9 cellular contexts compared by ENCODE assay signal in the genomic region with DNA sequence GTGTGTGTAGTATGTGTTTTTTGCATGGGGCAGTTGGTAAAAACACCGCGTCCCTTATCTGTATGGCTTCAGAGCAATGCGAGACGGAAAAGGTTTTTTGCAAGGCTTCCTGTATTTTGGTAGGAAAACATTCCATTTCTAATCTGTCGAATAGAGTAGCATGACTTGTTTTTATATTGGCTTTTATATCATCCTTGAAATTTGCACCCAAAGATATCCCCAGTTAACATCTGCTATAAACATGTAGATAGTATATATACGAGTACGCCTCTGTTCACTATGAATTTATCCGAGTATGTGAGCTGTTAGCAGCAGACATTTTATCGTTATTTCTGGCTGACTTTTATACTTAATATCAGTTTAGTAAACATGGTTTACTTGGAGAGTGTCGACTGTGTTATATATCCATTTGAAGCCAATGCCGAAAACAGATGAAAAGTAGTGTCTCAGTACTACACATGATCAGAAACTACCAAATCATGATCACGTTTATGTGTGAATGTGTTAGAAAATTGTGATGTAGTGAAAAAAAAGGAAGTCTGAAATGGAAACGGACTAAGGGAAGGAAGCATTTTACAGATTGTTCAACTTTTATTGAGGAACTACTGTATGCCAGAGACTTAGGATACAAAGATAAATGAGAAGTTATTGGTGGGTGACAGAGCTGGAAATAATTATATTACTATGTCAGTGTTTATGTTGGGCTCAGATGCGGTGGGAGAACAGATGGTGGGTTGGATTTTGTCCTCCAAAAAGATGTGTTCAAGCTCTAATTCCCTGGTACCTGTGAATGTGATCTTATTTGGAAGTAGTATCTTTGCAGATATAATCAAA. TPM values are rescaled to one million over a fixed set of nuclear protein-coding genes. Genes with fewer than 3 reads are reported as not detected.
A peak's percentile ranks its signal among the peaks of the same experiment; 100 is the strongest.
DNase-seq lines count a peak whose midpoint lies in the region; ATAC-seq, FAIRE-seq and TF ChIP-seq lines count a peak whose summit lies in the region.
"Had no signal": no experiment of that assay in that cellular context is flagged by ENCODE, and none has a peak within 500 bp of the region (broad histone marks: within the 10 kb centered on the region; RNA-seq: fewer than 3 reads in every experiment).

No MANE protein-coding gene starts in this region.

- H3K79me2 ChIP-seq in H1 (ENCODE audit: control insufficient read depth in 1 of 2, insufficient read depth in 2 of 2, low read length in 2 of 2), result peaks cover 0 to 35% of the 10 kb centered on the region in 2 experiments; a peak in 3 of 4 replicates

- no peaks in the 10 kb centered on the region for H4K20me1 ChIP-seq in H1 (replicated peaks in 1 of 2; ENCODE audit: control insufficient read depth in 1 of 2, insufficient read depth in 2 of 2, low read length in 2 of 2)

- H3K36me3 ChIP-seq in H1 (ENCODE audit: control insufficient read depth in 2 of 4, insufficient read depth in 4 of 4, low read length in 3 of 4) (peaks cover 0 to 4% (median 2%) of the 10 kb centered on the region in 4 experiments; a peak in 4 of 8 replicates), pancreas (peaks cover 4 to 15% (median 11%) of the 10 kb centered on the region in 3 donors)

- no peak overlapping the region for H3K14ac ChIP-seq in H1 (ENCODE audit: insufficient read length)

- H2BK20ac ChIP-seq in H1 (ENCODE audit: low read length), result no peak overlapping the region

- TF ChIP-seq POLR2A in H1 (IDR thresholded peaks at IDR 0.05; ENCODE audit: control extremely low read depth in 1 of 2, low read depth in 2 of 2, low read length in 2 of 2), result no peak

- CTCF ChIA-PET in H1 (lab: Charles Lee; ENCODE audit: partially characterized antibody), result interaction anchor here (0.6 to 1.5 kb wide), 6 partner anchors 9 to 266 kb away, joined by 3 to 4 read pairs (median 4); no protein-coding TSS in a partner anchor

- peaks cover 23% of the 10 kb centered on the region for H3K36me3 Mint-ChIP-seq in activated T-helper 2 cell treated with anti-CD3 and anti-CD28 coated beads, Interferon-gamma antibody, Interleukin-2, Interleukin-4, amounts not matched to agents 10 μg/mL and 5 μg/mL and 100 μg/mL, durations not matched to agents 14 hours and 24 hours and 36 hours (ENCODE audit: low read depth)

- H3K4ac ChIP-seq in H1 (replicated peaks; ENCODE audit: insufficient read length, low read depth, low read length), result no peak overlapping the region

- no peak overlapping the region for H2BK120ac ChIP-seq in H1 (replicated peaks; ENCODE audit: low read depth, low read length)

- peaks cover 6% of the 10 kb centered on the region for H3K23me2 ChIP-seq in H1 (ENCODE audit: low read depth, low read length)

- intact Hi-C loops in pancreas (cut with DNase I), result no loop called here
- intact Hi-C loops in activated T-helper 2 cell treated with anti-CD3 and anti-CD28 coated beads, Interferon-gamma antibody, Interleukin-2, Interleukin-4, amounts not matched to agents 10 μg/mL and 5 μg/mL and 100 μg/mL, durations not matched to agents 14 hours and 24 hours and 36 hours (cut with micrococcal nuclease), result loop anchor here (2.0 to 5.0 kb wide), 5 partner anchors 169 to 1511 kb away; partner anchors contain the start of gene JAK1

- H3K23ac ChIP-seq in H1 (ENCODE audit: insufficient read length), result no peak overlapping the region

- peaks cover 19% of the 10 kb centered on the region for H3K4me1 Mint-ChIP-seq in activated T-helper 2 cell treated with anti-CD3 and anti-CD28 coated beads, Interferon-gamma antibody, Interleukin-2, Interleukin-4, amounts not matched to agents 10 μg/mL and 5 μg/mL and 100 μg/mL, durations not matched to agents 14 hours and 24 hours and 36 hours (ENCODE audit: low read depth)

- no peak overlapping the region for H3K56ac ChIP-seq in H1 (replicated peaks; ENCODE audit: insufficient read length, low read depth, low read length)

- TF ChIP-seq RAD21 in H1 (IDR thresholded peaks at IDR 0.05 in 1 of 2, conservative IDR thresholded peaks at IDR 0.05 in 1 of 2; ENCODE audit: low read depth in 2 of 2, low read length in 2 of 2), result no peak

- no peak overlapping the region for H2BK12ac ChIP-seq in H1 (ENCODE audit: low read depth, low read length)

- peak overlapping the region; percentile 74 to 81 for H3K4me2 ChIP-seq in H1 (ENCODE audit: insufficient read depth in 1 of 2, low read depth in 2 of 2, low read length in 2 of 2)

- H3K4me3 ChIP-seq in H1 (ENCODE audit: extremely low read depth in 1 of 4, insufficient read depth in 2 of 4, low read depth in 3 of 4, low read length in 4 of 4) (peak overlapping the region; percentile 67 to 94 (median 87)), pancreas (peak overlapping the region; percentile 73 to 92 (median 87))

- ATAC-seq in pancreas (peak in 2 of 4 donors; percentile 0), GM21576 (IDR thresholded peaks at IDR 0.05; ENCODE audit: unreplicated experiment) (no peak)

- H3K4me1 ChIP-seq in H1 (replicated peaks in 1 of 4; ENCODE audit: control insufficient read depth in 3 of 4, insufficient read depth in 4 of 4, low read length in 3 of 4) (peaks cover 0 to 25% (median 14%) of the 10 kb centered on the region in 4 experiments; a peak in 5 of 7 replicates), pancreas (peaks cover 7 to 24% (median 19%) of the 10 kb centered on the region in 3 donors)

- H4K8ac ChIP-seq in H1 (ENCODE audit: extremely low read depth, insufficient read depth, low read length), result no peak overlapping the region

- DNase-seq in EH (ENCODE audit: low read depth) (peak; percentile 17), NCI-H82 treated with DMSO at 0.1 percent for 48 hours (lab: John Stamatoyannopoulos, UW; ENCODE audit: unreplicated experiment) (peak; percentile 89), H1 (ENCODE audit: low read depth in 1 of 2, low spot score in 2 of 2) (no peak), pancreas (no peak), DMS114 treated with DMSO at 0.1 percent for 48 hours (lab: John Stamatoyannopoulos, UW; ENCODE audit: unreplicated experiment) (no peak), GM10266 (ENCODE audit: extremely low spot score) (no peak)
- DNase-seq in activated T-helper 2 cell treated with anti-CD3 and anti-CD28 coated beads, Interferon-gamma antibody, Interleukin-2, Interleukin-4, amounts not matched to agents 10 μg/mL and 5 μg/mL and 100 μg/mL, durations not matched to agents 14 hours and 24 hours and 36 hours (ENCODE audit: low spot score), result no peak
- DNase-seq: amniotic stem cell had no signal

- no peak overlapping the region; the same call in 1 of the 2 replicates for H2AFZ ChIP-seq in H1 (ENCODE audit: low read length)

- no peak for FAIRE-seq in H1 (lab: Jason Lieb, UNC)
- no peak for FAIRE-seq in pancreas (lab: Jason Lieb, UNC)

- 41 to 100% methylated on average over 1 to 14 of the region's 14 CpGs for WGBS in H1 (ENCODE audit: extremely low coverage in 1 of 2, insufficient coverage in 1 of 2, insufficient read length in 1 of 2, insufficient replicate concordance in 2 of 2, low coverage in 1 of 2, low lambda C conversion rate in 2 of 2, missing lambda C conversion rate in 1 of 2), 2 experiments
- 3% methylated on average over 14 of the region's 14 CpGs for WGBS in pancreas, 2 donors

- H3K27me3 ChIP-seq in H1 (replicated peaks in 1 of 4; ENCODE audit: control insufficient read depth in 3 of 4, extremely low read depth in 1 of 4, insufficient read depth in 3 of 4, low read length in 3 of 4) (no peaks in the 10 kb centered on the region), pancreas (no peaks in the 10 kb centered on the region)

- H2BK15ac ChIP-seq in H1 (ENCODE audit: low read length), result no peak overlapping the region

- peaks cover 10% of the 10 kb centered on the region for H3K27me3 Mint-ChIP-seq in activated T-helper 2 cell treated with anti-CD3 and anti-CD28 coated beads, Interferon-gamma antibody, Interleukin-2, Interleukin-4, amounts not matched to agents 10 μg/mL and 5 μg/mL and 100 μg/mL, durations not matched to agents 14 hours and 24 hours and 36 hours (ENCODE audit: low read depth)

- no peak for TF ChIP-seq EP300 in H1 (IDR thresholded peaks at IDR 0.05; ENCODE audit: borderline replicate concordance in 1 of 2, low read depth in 2 of 2, low read length in 2 of 2)

- no peak overlapping the region for H3K18ac ChIP-seq in H1 (ENCODE audit: extremely low read depth, low read length)

- no peak for TF ChIP-seq CTCF in H1 (IDR thresholded peaks at IDR 0.05; ENCODE audit: control extremely low read depth in 1 of 3, insufficient read depth in 1 of 3, low read depth in 1 of 3, low read length in 3 of 3)
- TF ChIP-seq CTCF in pancreas (IDR thresholded peaks at IDR 0.05), result no peak
- TF ChIP-seq CTCF in GM10266 (IDR thresholded peaks at IDR 0.05; ENCODE audit: control insufficient read depth, insufficient read depth, low read depth, missing control alignments), result no peak

- no peak overlapping the region for H3K27ac Mint-ChIP-seq in activated T-helper 2 cell treated with anti-CD3 and anti-CD28 coated beads, Interferon-gamma antibody, Interleukin-2, Interleukin-4, amounts not matched to agents 10 μg/mL and 5 μg/mL and 100 μg/mL, durations not matched to agents 14 hours and 24 hours and 36 hours

- H3K9me3 Mint-ChIP-seq in activated T-helper 2 cell treated with anti-CD3 and anti-CD28 coated beads, Interferon-gamma antibody, Interleukin-2, Interleukin-4, amounts not matched to agents 10 μg/mL and 5 μg/mL and 100 μg/mL, durations not matched to agents 14 hours and 24 hours and 36 hours, result no peaks in the 10 kb centered on the region

- no peak overlapping the region for H4K91ac ChIP-seq in H1 (replicated peaks; ENCODE audit: insufficient read length, low read length)

- H3K4me3 Mint-ChIP-seq in activated T-helper 2 cell treated with anti-CD3 and anti-CD28 coated beads, Interferon-gamma antibody, Interleukin-2, Interleukin-4, amounts not matched to agents 10 μg/mL and 5 μg/mL and 100 μg/mL, durations not matched to agents 14 hours and 24 hours and 36 hours (ENCODE audit: low read depth), result no peak overlapping the region

- peaks cover 9% of the 10 kb centered on the region for H3K79me1 ChIP-seq in H1 (ENCODE audit: low read depth, low read length)

- H3K9ac ChIP-seq in H1 (replicated peaks in 1 of 4; ENCODE audit: extremely low read depth in 1 of 4, low read depth in 3 of 4, low read length in 3 of 4), result peak overlapping the region; percentile 81 to 97 (median 94)

- H3K27ac ChIP-seq in H1 (ENCODE audit: low read depth, low read length) (peak overlapping the region; percentile 89), pancreas (peak overlapping the region; percentile 95 to 99 (median 98))

- no peak overlapping the region for H2BK5ac ChIP-seq in H1 (ENCODE audit: low read depth, low read length)

- POLR2A ChIA-PET in H1 (lab: Charles Lee; ENCODE audit: partially characterized antibody), result interaction anchor here (1.2 kb wide), 2 partner anchors 13 to 16 kb away, joined by 3 read pairs; no protein-coding TSS in a partner anchor

- H3K9me3 ChIP-seq in H1 (ENCODE audit: insufficient read depth in 2 of 2, low read depth in 1 of 2, low read length in 1 of 2) (no peaks in the 10 kb centered on the region), pancreas (no peaks in the 10 kb centered on the region)

- H4K5ac ChIP-seq in H1 (ENCODE audit: insufficient read length, low read depth, low read length), result no peak overlapping the region

- no peak overlapping the region for H2AK5ac ChIP-seq in H1 (ENCODE audit: low read depth, low read length)

RNA-seq across cellular contexts. Expression of gene LEPR, which starts 1.1 kb away (rescaled TPM):
- 2.8 and 3.9 TPM in 2 replicates for total RNA-seq in H1 (2021; fragmentation: NEBNext Ultra II Directional; extraction: Animal tissue kit (Norgen Biotek cat#: 25700))
- 1.1 and 1.3 TPM in 2 replicates for polyA plus RNA-seq in H1 (2011; rRNA removed)
- polyA plus RNA-seq in H1 (2011; cell fraction: cytosol; rRNA removed), result 1.6 TPM
- polyA plus RNA-seq in H1 (2011; cell fraction: nucleus; rRNA removed), result 1.4 TPM
- polyA plus RNA-seq in H1 (2012, experiment 1 of 2), result 1.0 to 1.5 TPM (median 1.4 TPM) in 4 replicates
- polyA plus RNA-seq in H1 (2012, experiment 2 of 2), result 0.14 TPM
- polyA plus RNA-seq in H1 (2013, experiment 1 of 2), result 2.8 TPM
- polyA plus RNA-seq in H1 (2013, experiment 2 of 2), result 2.9 TPM
- 4.4 and 8.9 TPM in 2 replicates for polyA minus RNA-seq in H1 (2011; rRNA and poly(A)+ RNA removed)
- 2.2 TPM for polyA minus RNA-seq in H1 (2011; cell fraction: cytosol; rRNA and poly(A)+ RNA removed)
- 4.5 TPM for polyA minus RNA-seq in H1 (2011; cell fraction: nucleus; rRNA and poly(A)+ RNA removed)
- 1 to 10 TPM; 1.3 to 5.1 (median 2.6) TPM for total RNA-seq in pancreas
- polyA plus RNA-seq in pancreas, result 1 to 10 TPM in 1 of 2 donors, under 1 TPM in 1; 0.95 to 4.4 TPM
- total RNA-seq in activated T-helper 2 cell treated with anti-CD3 and anti-CD28 coated beads, Interferon-gamma antibody, Interleukin-2, Interleukin-4, amounts not matched to agents 10 μg/mL and 5 μg/mL and 100 μg/mL, durations not matched to agents 14 hours and 24 hours and 36 hours, result 2.0 and 2.4 TPM in 2 replicates

RNA-seq across cellular contexts. Expression of gene LEPROT, which starts 1.1 kb away (rescaled TPM):
- 19.9 and 25.7 TPM in 2 replicates for total RNA-seq in H1 (2021; fragmentation: NEBNext Ultra II Directional; extraction: Animal tissue kit (Norgen Biotek cat#: 25700))
- 20.4 and 27.2 TPM in 2 replicates for polyA plus RNA-seq in H1 (2011; rRNA removed)
- polyA plus RNA-seq in H1 (2011; cell fraction: cytosol; rRNA removed), result 29.0 TPM
- polyA plus RNA-seq in H1 (2011; cell fraction: nucleus; rRNA removed), result 9.4 TPM
- polyA plus RNA-seq in H1 (2012, experiment 1 of 2), result 17.7 to 29.2 TPM (median 19.4 TPM) in 4 replicates
- polyA plus RNA-seq in H1 (2012, experiment 2 of 2), result 31.9 TPM
- polyA plus RNA-seq in H1 (2013, experiment 1 of 2), result 27.3 TPM
- polyA plus RNA-seq in H1 (2013, experiment 2 of 2), result 30.5 TPM
- 23.8 and 32.4 TPM in 2 replicates for polyA minus RNA-seq in H1 (2011; rRNA and poly(A)+ RNA removed)
- 16.9 TPM for polyA minus RNA-seq in H1 (2011; cell fraction: cytosol; rRNA and poly(A)+ RNA removed)
- polyA minus RNA-seq in H1 (2011; cell fraction: nucleus; rRNA and poly(A)+ RNA removed), result 46.7 TPM
- 10 to 100 TPM; 25.4 to 45.5 (median 36.0) TPM for total RNA-seq in pancreas
- 10 to 100 TPM; 16.9 to 24.1 TPM for polyA plus RNA-seq in pancreas
- total RNA-seq in activated T-helper 2 cell treated with anti-CD3 and anti-CD28 coated beads, Interferon-gamma antibody, Interleukin-2, Interleukin-4, amounts not matched to agents 10 μg/mL and 5 μg/mL and 100 μg/mL, durations not matched to agents 14 hours and 24 hours and 36 hours, result 20.9 and 22.6 TPM in 2 replicates

Comparison
In these comparisons a context has a peak if more than half of its experiments do, and no peak if none do; other contexts are left out.
1. DNase-seq: peak in EH (single experiment) and NCI-H82 treated with DMSO at 0.1 percent for 48 hours (single experiment); none in H1 (0 of 2), pancreas (0 of 6), activated T-helper 2 cell treated with anti-CD3 and anti-CD28 coated beads, Interferon-gamma antibody, Interleukin-2, Interleukin-4, amounts not matched to agents 10 μg/mL and 5 μg/mL and 100 μg/mL, durations not matched to agents 14 hours and 24 hours and 36 hours (single experiment), DMS114 treated with DMSO at 0.1 percent for 48 hours (single experiment) and GM10266 (single experiment).